Comparison of ENCODE assay signal across 1 cellular context in the genomic region with DNA sequence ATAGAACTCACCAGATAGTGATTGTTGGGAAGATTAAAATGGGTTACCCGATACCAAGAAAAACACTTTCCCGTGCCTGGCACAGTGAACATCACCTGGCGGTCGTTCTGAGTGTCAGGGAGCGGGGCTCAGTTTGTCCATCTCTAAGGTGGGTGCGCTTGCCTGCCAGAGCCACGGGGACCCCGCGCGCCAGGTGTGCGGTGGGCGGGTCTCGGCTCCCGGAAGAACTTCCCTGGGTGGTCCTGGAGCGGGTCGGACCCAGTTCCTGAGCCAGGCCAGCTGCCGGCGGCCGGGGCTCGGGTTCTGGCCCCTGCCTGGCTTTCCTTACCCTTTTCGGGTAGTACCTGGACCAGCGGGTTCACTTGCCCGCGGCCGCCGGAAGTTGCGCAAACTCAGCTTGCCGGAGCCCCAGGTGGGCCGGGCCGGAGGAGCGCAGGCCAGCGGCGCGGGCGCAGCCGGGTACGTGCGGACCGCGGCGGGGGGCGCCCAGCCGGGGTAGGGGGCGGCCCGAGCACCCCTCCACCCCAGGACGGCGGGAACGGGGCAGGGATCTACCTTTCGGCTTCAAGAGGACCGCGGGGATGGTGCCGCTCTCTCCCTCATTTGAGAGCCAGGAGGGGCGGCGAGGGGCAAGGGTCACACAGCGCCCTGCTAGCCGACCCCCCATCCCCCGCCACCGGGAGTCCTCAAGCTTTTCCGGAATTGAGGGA.
A peak's percentile ranks its signal among the peaks of the same experiment; 100 is the strongest.
TF ChIP-seq lines count a peak whose summit lies in the region.

No MANE protein-coding gene starts in this region.

TF ChIP-seq in HepG2, 621 proteins besides CTCF, POLR2A, EP300 and RAD21 (continued from another document and continues in another):
- TF ChIP-seq POGK (CRISPR knock-in tag; conservative IDR thresholded peaks at IDR 0.05) (no peak), ZFYVE20 (CRISPR knock-in tag; IDR thresholded peaks at IDR 0.05; ENCODE audit: borderline replicate concordance, low read depth) (no peak), ZNF431 (CRISPR knock-in tag; IDR thresholded peaks at IDR 0.05; ENCODE audit: borderline replicate concordance, low read depth) (no peak), ZBTB3 (CRISPR knock-in tag; IDR thresholded peaks at IDR 0.05; ENCODE audit: borderline replicate concordance, low read depth) (no peak), ZNF557 (CRISPR knock-in tag; IDR thresholded peaks at IDR 0.05) (no peak), SAP130 (CRISPR knock-in tag; IDR thresholded peaks at IDR 0.05; ENCODE audit: low read depth) (peak; percentile 71), ZNF180 (CRISPR knock-in tag; IDR thresholded peaks at IDR 0.05; ENCODE audit: borderline replicate concordance, low read depth) (no peak), ZNF547 (CRISPR knock-in tag; IDR thresholded peaks at IDR 0.05) (peak; percentile 21), HDAC2 (CRISPR knock-in tag; IDR thresholded peaks at IDR 0.05) (no peak), ZNF549 (CRISPR knock-in tag; IDR thresholded peaks at IDR 0.05) (0 out of 2 replicates have a peak, but pooled peaks have one; percentile 54), FOXA1 (IDR thresholded peaks at IDR 0.05) (no peak), FOXA1 (CRISPR knock-in tag; IDR thresholded peaks at IDR 0.05) (no peak), XRCC5 (optimal IDR thresholded peaks at IDR 0.05; ENCODE audit: low read length) (peak; percentile 7), ZBTB7B (CRISPR knock-in tag; IDR thresholded peaks at IDR 0.05) (no peak), NFE2L2 (IDR thresholded peaks at IDR 0.05; ENCODE audit: low read length) (no peak), ZNF354B (CRISPR knock-in tag; IDR thresholded peaks at IDR 0.05) (no peak), PRPF4 (IDR thresholded peaks at IDR 0.05; ENCODE audit: low read depth, low read length, poor library complexity, severe bottlenecking) (no peak), ZNF775 (CRISPR knock-in tag; IDR thresholded peaks at IDR 0.05; ENCODE audit: borderline replicate concordance) (no peak), ZKSCAN8 (CRISPR knock-in tag; IDR thresholded peaks at IDR 0.05; ENCODE audit: borderline replicate concordance) (no peak), ZNF513 (CRISPR knock-in tag; conservative IDR thresholded peaks at IDR 0.05) (0 out of 2 replicates have a peak, but pooled peaks have one; percentile 33), CEBPB (IDR thresholded peaks at IDR 0.05; ENCODE audit: borderline replicate concordance, low read depth, low read length) (peak; percentile 96), ATF7 (IDR thresholded peaks at IDR 0.05) (no peak), ATF7 (CRISPR knock-in tag; IDR thresholded peaks at IDR 0.05) (no peak), NFRKB (IDR thresholded peaks at IDR 0.05) (no peak), REXO4 (CRISPR knock-in tag; IDR thresholded peaks at IDR 0.05; ENCODE audit: borderline replicate concordance) (no peak), ELF1 (CRISPR knock-in tag; IDR thresholded peaks at IDR 0.05) (no peak; the same call in 1 of the 2 replicates), ZNF703 (CRISPR knock-in tag; IDR thresholded peaks at IDR 0.05; ENCODE audit: borderline replicate concordance) (no peak), ZNF441 (CRISPR knock-in tag; IDR thresholded peaks at IDR 0.05; ENCODE audit: borderline replicate concordance) (0 out of 2 replicates have a peak, but pooled peaks have one; percentile 38), ARID3A (IDR thresholded peaks at IDR 0.05; ENCODE audit: low read depth, low read length) (no peak), CREB1 (IDR thresholded peaks at IDR 0.05) (no peak), CREB1 (CRISPR knock-in tag; IDR thresholded peaks at IDR 0.05) (no peak), IKZF4 (CRISPR knock-in tag; IDR thresholded peaks at IDR 0.05; ENCODE audit: borderline replicate concordance, low read depth, not compliant biosample characterization) (no peak), RBAK (CRISPR knock-in tag; IDR thresholded peaks at IDR 0.05) (no peak), PHF20 (CRISPR knock-in tag; IDR thresholded peaks at IDR 0.05) (no peak), ATRX (CRISPR knock-in tag; IDR thresholded peaks at IDR 0.05; ENCODE audit: borderline replicate concordance) (no peak), ZNF264 (CRISPR knock-in tag; IDR thresholded peaks at IDR 0.05) (no peak), ATF1 (CRISPR knock-in tag; IDR thresholded peaks at IDR 0.05) (no peak), PHF8 (CRISPR knock-in tag; IDR thresholded peaks at IDR 0.05) (peak; percentile 56; the same call in 1 of the 2 replicates)
- TF ChIP-seq, protein P1, sequence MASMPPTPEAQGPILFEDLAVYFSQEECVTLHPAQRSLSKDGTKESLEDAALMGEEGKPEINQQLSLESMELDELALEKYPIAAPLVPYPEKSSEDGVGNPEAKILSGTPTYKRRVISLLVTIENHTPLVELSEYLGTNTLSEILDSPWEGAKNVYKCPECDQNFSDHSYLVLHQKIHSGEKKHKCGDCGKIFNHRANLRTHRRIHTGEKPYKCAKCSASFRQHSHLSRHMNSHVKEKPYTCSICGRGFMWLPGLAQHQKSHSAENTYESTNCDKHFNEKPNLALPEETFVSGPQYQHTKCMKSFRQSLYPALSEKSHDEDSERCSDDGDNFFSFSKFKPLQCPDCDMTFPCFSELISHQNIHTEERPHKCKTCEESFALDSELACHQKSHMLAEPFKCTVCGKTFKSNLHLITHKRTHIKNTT (CRISPR knock-in tag; IDR thresholded peaks at IDR 0.05) = no peak
- TF ChIP-seq, protein P2, sequence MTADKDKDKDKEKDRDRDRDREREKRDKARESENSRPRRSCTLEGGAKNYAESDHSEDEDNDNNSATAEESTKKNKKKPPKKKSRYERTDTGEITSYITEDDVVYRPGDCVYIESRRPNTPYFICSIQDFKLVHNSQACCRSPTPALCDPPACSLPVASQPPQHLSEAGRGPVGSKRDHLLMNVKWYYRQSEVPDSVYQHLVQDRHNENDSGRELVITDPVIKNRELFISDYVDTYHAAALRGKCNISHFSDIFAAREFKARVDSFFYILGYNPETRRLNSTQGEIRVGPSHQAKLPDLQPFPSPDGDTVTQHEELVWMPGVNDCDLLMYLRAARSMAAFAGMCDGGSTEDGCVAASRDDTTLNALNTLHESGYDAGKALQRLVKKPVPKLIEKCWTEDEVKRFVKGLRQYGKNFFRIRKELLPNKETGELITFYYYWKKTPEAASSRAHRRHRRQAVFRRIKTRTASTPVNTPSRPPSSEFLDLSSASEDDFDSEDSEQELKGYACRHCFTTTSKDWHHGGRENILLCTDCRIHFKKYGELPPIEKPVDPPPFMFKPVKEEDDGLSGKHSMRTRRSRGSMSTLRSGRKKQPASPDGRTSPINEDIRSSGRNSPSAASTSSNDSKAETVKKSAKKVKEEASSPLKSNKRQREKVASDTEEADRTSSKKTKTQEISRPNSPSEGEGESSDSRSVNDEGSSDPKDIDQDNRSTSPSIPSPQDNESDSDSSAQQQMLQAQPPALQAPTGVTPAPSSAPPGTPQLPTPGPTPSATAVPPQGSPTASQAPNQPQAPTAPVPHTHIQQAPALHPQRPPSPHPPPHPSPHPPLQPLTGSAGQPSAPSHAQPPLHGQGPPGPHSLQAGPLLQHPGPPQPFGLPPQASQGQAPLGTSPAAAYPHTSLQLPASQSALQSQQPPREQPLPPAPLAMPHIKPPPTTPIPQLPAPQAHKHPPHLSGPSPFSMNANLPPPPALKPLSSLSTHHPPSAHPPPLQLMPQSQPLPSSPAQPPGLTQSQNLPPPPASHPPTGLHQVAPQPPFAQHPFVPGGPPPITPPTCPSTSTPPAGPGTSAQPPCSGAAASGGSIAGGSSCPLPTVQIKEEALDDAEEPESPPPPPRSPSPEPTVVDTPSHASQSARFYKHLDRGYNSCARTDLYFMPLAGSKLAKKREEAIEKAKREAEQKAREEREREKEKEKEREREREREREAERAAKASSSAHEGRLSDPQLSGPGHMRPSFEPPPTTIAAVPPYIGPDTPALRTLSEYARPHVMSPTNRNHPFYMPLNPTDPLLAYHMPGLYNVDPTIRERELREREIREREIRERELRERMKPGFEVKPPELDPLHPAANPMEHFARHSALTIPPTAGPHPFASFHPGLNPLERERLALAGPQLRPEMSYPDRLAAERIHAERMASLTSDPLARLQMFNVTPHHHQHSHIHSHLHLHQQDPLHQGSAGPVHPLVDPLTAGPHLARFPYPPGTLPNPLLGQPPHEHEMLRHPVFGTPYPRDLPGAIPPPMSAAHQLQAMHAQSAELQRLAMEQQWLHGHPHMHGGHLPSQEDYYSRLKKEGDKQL (CRISPR knock-in tag; IDR thresholded peaks at IDR 0.05; ENCODE audit: low read depth) = no peak
- TF ChIP-seq, protein P3, sequence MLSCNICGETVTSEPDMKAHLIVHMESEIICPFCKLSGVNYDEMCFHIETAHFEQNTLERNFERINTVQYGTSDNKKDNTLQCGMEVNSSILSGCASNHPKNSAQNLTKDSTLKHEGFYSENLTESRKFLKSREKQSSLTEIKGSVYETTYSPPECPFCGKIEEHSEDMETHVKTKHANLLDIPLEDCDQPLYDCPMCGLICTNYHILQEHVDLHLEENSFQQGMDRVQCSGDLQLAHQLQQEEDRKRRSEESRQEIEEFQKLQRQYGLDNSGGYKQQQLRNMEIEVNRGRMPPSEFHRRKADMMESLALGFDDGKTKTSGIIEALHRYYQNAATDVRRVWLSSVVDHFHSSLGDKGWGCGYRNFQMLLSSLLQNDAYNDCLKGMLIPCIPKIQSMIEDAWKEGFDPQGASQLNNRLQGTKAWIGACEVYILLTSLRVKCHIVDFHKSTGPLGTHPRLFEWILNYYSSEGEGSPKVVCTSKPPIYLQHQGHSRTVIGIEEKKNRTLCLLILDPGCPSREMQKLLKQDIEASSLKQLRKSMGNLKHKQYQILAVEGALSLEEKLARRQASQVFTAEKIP (CRISPR knock-in tag; IDR thresholded peaks at IDR 0.05; ENCODE audit: borderline replicate concordance) = no peak
- TF ChIP-seq, protein P4, sequence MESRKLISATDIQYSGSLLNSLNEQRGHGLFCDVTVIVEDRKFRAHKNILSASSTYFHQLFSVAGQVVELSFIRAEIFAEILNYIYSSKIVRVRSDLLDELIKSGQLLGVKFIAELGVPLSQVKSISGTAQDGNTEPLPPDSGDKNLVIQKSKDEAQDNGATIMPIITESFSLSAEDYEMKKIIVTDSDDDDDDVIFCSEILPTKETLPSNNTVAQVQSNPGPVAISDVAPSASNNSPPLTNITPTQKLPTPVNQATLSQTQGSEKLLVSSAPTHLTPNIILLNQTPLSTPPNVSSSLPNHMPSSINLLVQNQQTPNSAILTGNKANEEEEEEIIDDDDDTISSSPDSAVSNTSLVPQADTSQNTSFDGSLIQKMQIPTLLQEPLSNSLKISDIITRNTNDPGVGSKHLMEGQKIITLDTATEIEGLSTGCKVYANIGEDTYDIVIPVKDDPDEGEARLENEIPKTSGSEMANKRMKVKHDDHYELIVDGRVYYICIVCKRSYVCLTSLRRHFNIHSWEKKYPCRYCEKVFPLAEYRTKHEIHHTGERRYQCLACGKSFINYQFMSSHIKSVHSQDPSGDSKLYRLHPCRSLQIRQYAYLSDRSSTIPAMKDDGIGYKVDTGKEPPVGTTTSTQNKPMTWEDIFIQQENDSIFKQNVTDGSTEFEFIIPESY (CRISPR knock-in tag; IDR thresholded peaks at IDR 0.05) = no peak
- TF ChIP-seq, protein P5, sequence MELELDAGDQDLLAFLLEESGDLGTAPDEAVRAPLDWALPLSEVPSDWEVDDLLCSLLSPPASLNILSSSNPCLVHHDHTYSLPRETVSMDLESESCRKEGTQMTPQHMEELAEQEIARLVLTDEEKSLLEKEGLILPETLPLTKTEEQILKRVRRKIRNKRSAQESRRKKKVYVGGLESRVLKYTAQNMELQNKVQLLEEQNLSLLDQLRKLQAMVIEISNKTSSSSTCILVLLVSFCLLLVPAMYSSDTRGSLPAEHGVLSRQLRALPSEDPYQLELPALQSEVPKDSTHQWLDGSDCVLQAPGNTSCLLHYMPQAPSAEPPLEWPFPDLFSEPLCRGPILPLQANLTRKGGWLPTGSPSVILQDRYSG (CRISPR knock-in tag; IDR thresholded peaks at IDR 0.05) = 0 out of 2 replicates have a peak, but pooled peaks have one; percentile 56
